In the genomic region with DNA sequence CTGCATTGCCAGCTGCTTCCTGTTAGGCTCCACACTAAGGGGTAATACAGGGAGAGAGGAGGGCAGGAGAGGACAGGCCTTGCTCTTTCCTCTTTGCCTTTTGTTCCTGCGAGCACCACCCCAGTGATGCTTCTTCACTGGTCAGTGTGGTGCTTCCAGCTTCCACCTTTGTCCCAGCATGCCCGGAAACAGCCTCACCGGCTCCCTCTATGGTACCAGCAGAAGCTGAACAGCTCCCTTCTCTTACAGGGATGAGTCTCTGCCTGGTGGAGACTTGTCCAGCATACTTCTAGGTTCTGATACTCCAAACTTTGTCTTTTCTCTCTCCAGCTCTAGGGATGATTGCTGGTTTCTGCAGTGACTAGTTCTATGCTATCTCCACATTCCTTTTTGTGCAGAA, we compare ENCODE assay signal across 1 cellular context.
TF ChIP-seq lines count a peak whose summit lies in the region.

No MANE protein-coding gene starts in this region.

TF ChIP-seq in WTC11, 78 proteins besides CTCF, POLR2A, EP300 and RAD21 (continued from another document):
- no peak for TF ChIP-seq ATF6 (CRISPR knock-in tag; IDR thresholded peaks at IDR 0.05)
- TF ChIP-seq ZNF219 (CRISPR knock-in tag; IDR thresholded peaks at IDR 0.05; ENCODE audit: borderline replicate concordance) = no peak
- no peak for TF ChIP-seq USF2 (CRISPR knock-in tag; IDR thresholded peaks at IDR 0.05)
- no peak for TF ChIP-seq AR (CRISPR knock-in tag; IDR thresholded peaks at IDR 0.05)
- no peak for TF ChIP-seq ATF3 (CRISPR knock-in tag; conservative IDR thresholded peaks at IDR 0.05)
- no peak for TF ChIP-seq JAZF1 (CRISPR knock-in tag; IDR thresholded peaks at IDR 0.05)
- TF ChIP-seq EMX1 (CRISPR knock-in tag; IDR thresholded peaks at IDR 0.05) = no peak
- no peak for TF ChIP-seq GABPB1 (CRISPR knock-in tag; IDR thresholded peaks at IDR 0.05)
